14 cellular contexts compared by ENCODE assay signal in the genomic region with DNA sequence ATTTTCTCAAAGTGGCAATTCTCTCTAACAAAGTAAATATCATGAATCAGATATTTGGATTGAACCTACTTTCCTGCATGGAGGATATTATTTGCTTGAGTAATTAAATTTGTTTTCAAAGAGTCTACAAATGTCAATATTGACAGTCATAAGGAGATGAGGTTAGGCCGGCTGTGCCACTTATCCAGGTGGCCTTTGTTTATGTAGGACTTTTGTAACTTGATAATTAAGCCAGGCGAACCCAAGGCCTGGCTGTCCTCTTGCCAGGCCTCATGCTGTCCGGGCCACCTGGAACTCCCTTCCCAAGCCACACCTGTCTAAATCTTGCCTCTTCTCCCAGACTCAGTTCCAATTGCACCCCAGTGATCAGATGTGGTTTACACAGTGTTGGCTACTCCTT.
DNase-seq lines count a peak whose midpoint lies in the region; ATAC-seq and TF ChIP-seq lines count a peak whose summit lies in the region.
"Had no signal": no experiment of that assay in that cellular context is flagged by ENCODE, and none has a peak within 500 bp of the region (broad histone marks: within the 10 kb centered on the region; RNA-seq: fewer than 3 reads in every experiment).

No MANE protein-coding gene starts in this region.

- no peak for TF ChIP-seq EP300 in gastroesophageal sphincter (IDR thresholded peaks at IDR 0.05)

- H3K27ac Mint-ChIP-seq in WTC11 (peak overlapping the region; percentile 82), nephron (peak overlapping the region; percentile 63 to 91 (median 65))

- H3K4me3 ChIP-seq in gastroesophageal sphincter: no peak overlapping the region
- H3K4me3 ChIP-seq: cardiac muscle cell, GM23248, SK-N-MC had no signal

- in situ Hi-C loops in G401 (cut with HindIII; ENCODE audit: low sequenced_read_pairs): no loop called here

- H3K4me1 ChIP-seq in gastroesophageal sphincter: no peaks in the 10 kb centered on the region

- no peak overlapping the region for H3K27ac ChIP-seq in gastroesophageal sphincter
- H3K27ac ChIP-seq: cardiac muscle cell, GM23248, SK-N-MC had no signal

- DNase-seq in G401 (ENCODE audit: low spot score) (peak; percentile 97), NCI-H2107 (lab: John Stamatoyannopoulos, UW) (peak; percentile 16), WTC11 (ENCODE audit: low spot score) (no peak), NOMO-1 treated with DMSO at 0.1 percent for 48 hours (lab: John Stamatoyannopoulos, UW; ENCODE audit: unreplicated experiment) (no peak), T-helper 2 cell (no peak)
- DNase-seq: activated effector memory CD4-positive, alpha-beta T cell treated with anti-CD3 and anti-CD28 coated beads, Interleukin-2, amount 50 U/mL, for 16 hours; GM23248; NCI-H1694; stimulated activated CD8-positive, alpha-beta memory T cell treated with anti-CD3 and anti-CD28 coated beads, Interleukin-4, amount 100 ng/mL, for 48 hours had no signal

- POLR2A ChIA-PET in WTC11 (lab: Charles Lee): no interaction called here

- no peak for ATAC-seq in WTC11
- ATAC-seq in GM19351 (IDR thresholded peaks at IDR 0.05; ENCODE audit: unreplicated experiment): no peak
- no peak for ATAC-seq in gastroesophageal sphincter

- peaks cover 0 to 12% (median 0%) of the 10 kb centered on the region in 3 donors for H3K9me3 ChIP-seq in gastroesophageal sphincter

- no peak overlapping the region for H3K4me3 Mint-ChIP-seq in WTC11
- H3K4me3 Mint-ChIP-seq in nephron: no peak overlapping the region

- H3K4me1 Mint-ChIP-seq in WTC11 (peaks cover 58% of the 10 kb centered on the region), nephron (peaks cover 16% of the 10 kb centered on the region)

- peaks cover 25% of the 10 kb centered on the region for H3K9me3 Mint-ChIP-seq in WTC11
- H3K9me3 Mint-ChIP-seq in nephron: peaks cover 7% of the 10 kb centered on the region

- H3K36me3 Mint-ChIP-seq in WTC11 (peaks cover 3% of the 10 kb centered on the region; the same call in 1 of the 2 replicates), nephron (ENCODE audit: low read depth) (no peaks in the 10 kb centered on the region)

- H3K27me3 ChIP-seq in gastroesophageal sphincter: peaks cover 5% of the 10 kb centered on the region
- H3K27me3 ChIP-seq: cardiac muscle cell had no signal

- TF ChIP-seq CTCF in WTC11 (IDR thresholded peaks at IDR 0.05) (no peak), nephron (IDR thresholded peaks at IDR 0.05; ENCODE audit: unreplicated experiment in 3 of 3) (no peak), gastroesophageal sphincter (IDR thresholded peaks at IDR 0.05) (no peak)

- H3K27me3 Mint-ChIP-seq in WTC11 (ENCODE audit: low read depth) (peaks cover 8% of the 10 kb centered on the region; the same call in 1 of the 2 replicates), nephron (ENCODE audit: low read depth) (peaks cover 23% of the 10 kb centered on the region)

- 97 to 100% methylated on average over 2 of the region's 3 CpGs for WGBS in gastroesophageal sphincter (ENCODE audit: low coverage in 1 of 2), 2 donors

- CTCF ChIA-PET in WTC11 (lab: Charles Lee): no interaction called here

- H3K36me3 ChIP-seq in gastroesophageal sphincter: no peaks in the 10 kb centered on the region
- H3K36me3 ChIP-seq: cardiac muscle cell had no signal

- no peak for TF ChIP-seq POLR2A in gastroesophageal sphincter (IDR thresholded peaks at IDR 0.05)

TF ChIP-seq in WTC11, 78 proteins besides CTCF, POLR2A, EP300 and RAD21 (continues in another document):
- TF ChIP-seq, protein P1, sequence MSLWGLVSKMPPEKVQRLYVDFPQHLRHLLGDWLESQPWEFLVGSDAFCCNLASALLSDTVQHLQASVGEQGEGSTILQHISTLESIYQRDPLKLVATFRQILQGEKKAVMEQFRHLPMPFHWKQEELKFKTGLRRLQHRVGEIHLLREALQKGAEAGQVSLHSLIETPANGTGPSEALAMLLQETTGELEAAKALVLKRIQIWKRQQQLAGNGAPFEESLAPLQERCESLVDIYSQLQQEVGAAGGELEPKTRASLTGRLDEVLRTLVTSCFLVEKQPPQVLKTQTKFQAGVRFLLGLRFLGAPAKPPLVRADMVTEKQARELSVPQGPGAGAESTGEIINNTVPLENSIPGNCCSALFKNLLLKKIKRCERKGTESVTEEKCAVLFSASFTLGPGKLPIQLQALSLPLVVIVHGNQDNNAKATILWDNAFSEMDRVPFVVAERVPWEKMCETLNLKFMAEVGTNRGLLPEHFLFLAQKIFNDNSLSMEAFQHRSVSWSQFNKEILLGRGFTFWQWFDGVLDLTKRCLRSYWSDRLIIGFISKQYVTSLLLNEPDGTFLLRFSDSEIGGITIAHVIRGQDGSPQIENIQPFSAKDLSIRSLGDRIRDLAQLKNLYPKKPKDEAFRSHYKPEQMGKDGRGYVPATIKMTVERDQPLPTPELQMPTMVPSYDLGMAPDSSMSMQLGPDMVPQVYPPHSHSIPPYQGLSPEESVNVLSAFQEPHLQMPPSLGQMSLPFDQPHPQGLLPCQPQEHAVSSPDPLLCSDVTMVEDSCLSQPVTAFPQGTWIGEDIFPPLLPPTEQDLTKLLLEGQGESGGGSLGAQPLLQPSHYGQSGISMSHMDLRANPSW (CRISPR knock-in tag; conservative IDR thresholded peaks at IDR 0.05; ENCODE audit: low read depth): no peak
- TF ChIP-seq, protein P2, sequence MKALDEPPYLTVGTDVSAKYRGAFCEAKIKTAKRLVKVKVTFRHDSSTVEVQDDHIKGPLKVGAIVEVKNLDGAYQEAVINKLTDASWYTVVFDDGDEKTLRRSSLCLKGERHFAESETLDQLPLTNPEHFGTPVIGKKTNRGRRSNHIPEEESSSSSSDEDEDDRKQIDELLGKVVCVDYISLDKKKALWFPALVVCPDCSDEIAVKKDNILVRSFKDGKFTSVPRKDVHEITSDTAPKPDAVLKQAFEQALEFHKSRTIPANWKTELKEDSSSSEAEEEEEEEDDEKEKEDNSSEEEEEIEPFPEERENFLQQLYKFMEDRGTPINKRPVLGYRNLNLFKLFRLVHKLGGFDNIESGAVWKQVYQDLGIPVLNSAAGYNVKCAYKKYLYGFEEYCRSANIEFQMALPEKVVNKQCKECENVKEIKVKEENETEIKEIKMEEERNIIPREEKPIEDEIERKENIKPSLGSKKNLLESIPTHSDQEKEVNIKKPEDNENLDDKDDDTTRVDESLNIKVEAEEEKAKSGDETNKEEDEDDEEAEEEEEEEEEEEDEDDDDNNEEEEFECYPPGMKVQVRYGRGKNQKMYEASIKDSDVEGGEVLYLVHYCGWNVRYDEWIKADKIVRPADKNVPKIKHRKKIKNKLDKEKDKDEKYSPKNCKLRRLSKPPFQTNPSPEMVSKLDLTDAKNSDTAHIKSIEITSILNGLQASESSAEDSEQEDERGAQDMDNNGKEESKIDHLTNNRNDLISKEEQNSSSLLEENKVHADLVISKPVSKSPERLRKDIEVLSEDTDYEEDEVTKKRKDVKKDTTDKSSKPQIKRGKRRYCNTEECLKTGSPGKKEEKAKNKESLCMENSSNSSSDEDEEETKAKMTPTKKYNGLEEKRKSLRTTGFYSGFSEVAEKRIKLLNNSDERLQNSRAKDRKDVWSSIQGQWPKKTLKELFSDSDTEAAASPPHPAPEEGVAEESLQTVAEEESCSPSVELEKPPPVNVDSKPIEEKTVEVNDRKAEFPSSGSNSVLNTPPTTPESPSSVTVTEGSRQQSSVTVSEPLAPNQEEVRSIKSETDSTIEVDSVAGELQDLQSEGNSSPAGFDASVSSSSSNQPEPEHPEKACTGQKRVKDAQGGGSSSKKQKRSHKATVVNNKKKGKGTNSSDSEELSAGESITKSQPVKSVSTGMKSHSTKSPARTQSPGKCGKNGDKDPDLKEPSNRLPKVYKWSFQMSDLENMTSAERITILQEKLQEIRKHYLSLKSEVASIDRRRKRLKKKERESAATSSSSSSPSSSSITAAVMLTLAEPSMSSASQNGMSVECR (CRISPR knock-in tag; IDR thresholded peaks at IDR 0.05; ENCODE audit: borderline replicate concordance): no peak
- TF ChIP-seq, protein P3, sequence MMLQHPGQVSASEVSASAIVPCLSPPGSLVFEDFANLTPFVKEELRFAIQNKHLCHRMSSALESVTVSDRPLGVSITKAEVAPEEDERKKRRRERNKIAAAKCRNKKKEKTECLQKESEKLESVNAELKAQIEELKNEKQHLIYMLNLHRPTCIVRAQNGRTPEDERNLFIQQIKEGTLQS (CRISPR knock-in tag; conservative IDR thresholded peaks at IDR 0.05): no peak
- TF ChIP-seq ZNF396 (CRISPR knock-in tag; IDR thresholded peaks at IDR 0.05; ENCODE audit: borderline replicate concordance): no peak
- TF ChIP-seq, protein P4, sequence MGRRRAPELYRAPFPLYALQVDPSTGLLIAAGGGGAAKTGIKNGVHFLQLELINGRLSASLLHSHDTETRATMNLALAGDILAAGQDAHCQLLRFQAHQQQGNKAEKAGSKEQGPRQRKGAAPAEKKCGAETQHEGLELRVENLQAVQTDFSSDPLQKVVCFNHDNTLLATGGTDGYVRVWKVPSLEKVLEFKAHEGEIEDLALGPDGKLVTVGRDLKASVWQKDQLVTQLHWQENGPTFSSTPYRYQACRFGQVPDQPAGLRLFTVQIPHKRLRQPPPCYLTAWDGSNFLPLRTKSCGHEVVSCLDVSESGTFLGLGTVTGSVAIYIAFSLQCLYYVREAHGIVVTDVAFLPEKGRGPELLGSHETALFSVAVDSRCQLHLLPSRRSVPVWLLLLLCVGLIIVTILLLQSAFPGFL (CRISPR knock-in tag; IDR thresholded peaks at IDR 0.05; ENCODE audit: borderline replicate concordance): no peak
- TF ChIP-seq SMAD4 (CRISPR knock-in tag; IDR thresholded peaks at IDR 0.05): no peak
- no peak for TF ChIP-seq GTF2I (CRISPR knock-in tag; conservative IDR thresholded peaks at IDR 0.05)
- TF ChIP-seq, protein P5, sequence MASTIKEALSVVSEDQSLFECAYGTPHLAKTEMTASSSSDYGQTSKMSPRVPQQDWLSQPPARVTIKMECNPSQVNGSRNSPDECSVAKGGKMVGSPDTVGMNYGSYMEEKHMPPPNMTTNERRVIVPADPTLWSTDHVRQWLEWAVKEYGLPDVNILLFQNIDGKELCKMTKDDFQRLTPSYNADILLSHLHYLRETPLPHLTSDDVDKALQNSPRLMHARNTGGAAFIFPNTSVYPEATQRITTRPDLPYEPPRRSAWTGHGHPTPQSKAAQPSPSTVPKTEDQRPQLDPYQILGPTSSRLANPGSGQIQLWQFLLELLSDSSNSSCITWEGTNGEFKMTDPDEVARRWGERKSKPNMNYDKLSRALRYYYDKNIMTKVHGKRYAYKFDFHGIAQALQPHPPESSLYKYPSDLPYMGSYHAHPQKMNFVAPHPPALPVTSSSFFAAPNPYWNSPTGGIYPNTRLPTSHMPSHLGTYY (CRISPR knock-in tag; IDR thresholded peaks at IDR 0.05): no peak
- no peak for TF ChIP-seq NFYB (CRISPR knock-in tag; conservative IDR thresholded peaks at IDR 0.05; ENCODE audit: low read depth)

Comparison
In these comparisons a context has a peak if more than half of its experiments do, and no peak if none do; other contexts are left out.
1. DNase-seq: peak in G401 (single experiment) and NCI-H2107 (single experiment); none in WTC11 (single experiment), NOMO-1 treated with DMSO at 0.1 percent for 48 hours (single experiment) and T-helper 2 cell (0 of 5).